In the genomic region with DNA sequence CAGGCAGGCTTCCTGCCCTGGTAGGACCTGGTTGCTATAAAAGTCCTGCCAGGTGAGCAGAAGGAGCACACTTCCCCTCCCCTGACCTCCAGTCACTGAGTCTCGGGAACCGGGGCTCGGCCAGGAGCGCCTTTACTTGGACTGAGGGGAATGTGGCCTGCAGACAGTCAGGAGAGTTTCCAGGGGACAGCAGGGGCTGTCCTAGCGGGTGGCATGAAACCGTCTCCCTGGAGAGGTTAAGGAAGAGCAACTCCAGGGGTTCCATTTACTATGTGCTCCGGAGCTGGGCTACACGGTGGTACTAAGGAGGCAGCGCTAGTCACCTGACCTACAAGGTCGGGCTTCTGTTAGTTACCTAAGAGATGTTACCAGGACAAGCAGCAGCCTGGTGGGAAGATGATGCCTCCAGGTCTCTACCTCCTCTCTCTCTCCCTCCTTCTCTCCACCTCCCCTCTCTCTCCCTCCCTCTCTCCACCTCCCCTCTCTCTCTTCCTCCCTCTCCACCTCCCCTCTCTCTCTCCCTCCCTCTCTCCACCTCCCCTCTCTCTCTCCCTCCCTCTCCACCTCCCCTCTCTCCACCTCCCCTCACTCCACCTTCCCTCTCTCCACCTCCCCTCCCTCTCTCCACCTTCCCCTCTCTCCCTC, we compare ENCODE assay signal across 8 cellular contexts. TPM values are rescaled to one million over a fixed set of nuclear protein-coding genes. Genes with fewer than 3 reads are reported as not detected.
DNase-seq lines count a peak whose midpoint lies in the region; ATAC-seq and TF ChIP-seq lines count a peak whose summit lies in the region.

No MANE protein-coding gene starts in this region.

- no peak overlapping the region for H3K27ac Mint-ChIP-seq in CD4-positive, CD25-positive, alpha-beta regulatory T cell

- no peaks in the 10 kb centered on the region for H3K9me3 Mint-ChIP-seq in CD4-positive, CD25-positive, alpha-beta regulatory T cell

- POLR2A ChIA-PET in RWPE1 (lab: Yijun Ruan, JAX; ENCODE audit: low non-redundant PET): no interaction called here

- H3K27ac ChIP-seq in CD4-positive, CD25-positive, alpha-beta regulatory T cell (ENCODE audit: insufficient read depth, low read length, poor library complexity, severe bottlenecking): no peak overlapping the region
- H3K27ac ChIP-seq in Karpas-422 (ENCODE audit: low read length) (no peak overlapping the region), RWPE1 (peak overlapping the region; percentile 85), testis (no peak overlapping the region), transverse colon (no peak overlapping the region)

- no peak overlapping the region for H3K9ac ChIP-seq in Karpas-422 (ENCODE audit: low read length)

- in situ Hi-C loops in transverse colon (cut with MboI; ENCODE audit: low pct_ligation_motif_present in 1 of 4, low pct_unique_long_range_greater_than_20kb in 1 of 4, low sequenced_read_pairs in 3 of 4): no loop called here

- peaks cover 5% of the 10 kb centered on the region for H3K36me3 Mint-ChIP-seq in CD4-positive, CD25-positive, alpha-beta regulatory T cell

- peak overlapping the region in 1 of 4 donors; percentile 90 for H3K4me3 Mint-ChIP-seq in CD4-positive, CD25-positive, alpha-beta regulatory T cell

- no peaks in the 10 kb centered on the region for H3K27me3 ChIP-seq in CD4-positive, CD25-positive, alpha-beta regulatory T cell (ENCODE audit: control insufficient read depth, insufficient read depth, low read length)
- H3K27me3 ChIP-seq in Karpas-422 (ENCODE audit: low read length) (no peaks in the 10 kb centered on the region), testis (no peaks in the 10 kb centered on the region), transverse colon (no peaks in the 10 kb centered on the region)

- TF ChIP-seq CTCF in RWPE1 (conservative IDR thresholded peaks at IDR 0.05; ENCODE audit: low read depth): no peak
- TF ChIP-seq CTCF in testis (IDR thresholded peaks at IDR 0.05): no peak
- no peak for TF ChIP-seq CTCF in transverse colon (IDR thresholded peaks at IDR 0.05)

- no peaks in the 10 kb centered on the region for H3K9me2 ChIP-seq in Karpas-422 (replicated peaks; ENCODE audit: insufficient read depth, low read length)

- DNase-seq in CD4-positive, CD25-positive, alpha-beta regulatory T cell: peak in 2 of 3 donors; percentile 29 to 51
- DNase-seq in Karpas-422: peak; percentile 74
- DNase-seq in RWPE1 (ENCODE audit: low spot score): no peak
- DNase-seq in globus pallidus (ENCODE audit: low spot score): peak; percentile 41
- no peak for DNase-seq in testis
- no peak for DNase-seq in transverse colon
- DNase-seq in central memory CD4-positive, alpha-beta T cell: no peak

- WGBS in testis, 2 donors: 72 to 76% methylated on average over 10 of the region's 10 CpGs
- WGBS in transverse colon (ENCODE audit: low coverage in 1 of 2), 2 donors: 59 to 77% methylated on average over 3 to 8 of the region's 10 CpGs

- no peak for ATAC-seq in CD4-positive, CD25-positive, alpha-beta regulatory T cell (ENCODE audit: low read depth in 2 of 2)
- ATAC-seq in HG02840 (IDR thresholded peaks at IDR 0.05; ENCODE audit: low FRiP score, unreplicated experiment): no peak

- peaks cover 0 to 21% (median 10%) of the 10 kb centered on the region in 4 donors for H3K4me1 Mint-ChIP-seq in CD4-positive, CD25-positive, alpha-beta regulatory T cell

- no peak overlapping the region for H3K4me2 ChIP-seq in Karpas-422 (ENCODE audit: low read depth, low read length, poor library complexity, severe bottlenecking)

- H3K9me3 ChIP-seq in CD4-positive, CD25-positive, alpha-beta regulatory T cell (ENCODE audit: control insufficient read depth in 2 of 2, low read length in 2 of 2): no peaks in the 10 kb centered on the region
- H3K9me3 ChIP-seq in Karpas-422 (ENCODE audit: low read length): no peaks in the 10 kb centered on the region
- no peaks in the 10 kb centered on the region for H3K9me3 ChIP-seq in testis
- H3K9me3 ChIP-seq in transverse colon: no peaks in the 10 kb centered on the region

- H4K20me1 ChIP-seq in Karpas-422 (ENCODE audit: insufficient read depth, low read depth, low read length): peaks cover 6% of the 10 kb centered on the region; the same call in 1 of the 2 replicates

- peaks cover 21% of the 10 kb centered on the region for H3K36me3 ChIP-seq in CD4-positive, CD25-positive, alpha-beta regulatory T cell (ENCODE audit: control insufficient read depth, insufficient read depth, low read length)
- H3K36me3 ChIP-seq in Karpas-422 (ENCODE audit: insufficient read depth, low read length) (peaks cover 12% of the 10 kb centered on the region), testis (ENCODE audit: low read depth, missing control alignments) (no peaks in the 10 kb centered on the region), transverse colon (peaks cover 0 to 13% (median 6%) of the 10 kb centered on the region in 4 donors)

- TF ChIP-seq EP300 in transverse colon (IDR thresholded peaks at IDR 0.05; ENCODE audit: low read depth): no peak

- no peak overlapping the region for H2AFZ ChIP-seq in Karpas-422 (ENCODE audit: low read length)

- TF ChIP-seq POLR2A in testis (IDR thresholded peaks at IDR 0.05) (no peak), transverse colon (IDR thresholded peaks at IDR 0.05) (no peak)

- intact Hi-C loops in testis (cut with DNase I; ENCODE audit: low total_unique reads) (no loop called here), transverse colon (cut with DNase I; ENCODE audit: low total_unique reads) (no loop called here)

- peaks cover 15% of the 10 kb centered on the region for H3K4me1 ChIP-seq in CD4-positive, CD25-positive, alpha-beta regulatory T cell (ENCODE audit: control insufficient read depth, insufficient read depth, low read length, poor library complexity, severe bottlenecking)
- H3K4me1 ChIP-seq in Karpas-422 (ENCODE audit: low read length) (peaks cover 14% of the 10 kb centered on the region), testis (peaks cover 9% of the 10 kb centered on the region), transverse colon (peaks cover 6 to 16% (median 12%) of the 10 kb centered on the region in 4 donors)

- CTCF ChIA-PET in RWPE1 (lab: Yijun Ruan, JAX): interaction anchor here (0.6 kb wide), 1 partner anchor 25 kb away, joined by 3 read pairs; no protein-coding TSS in a partner anchor

- no peaks in the 10 kb centered on the region for H3K27me3 Mint-ChIP-seq in CD4-positive, CD25-positive, alpha-beta regulatory T cell

- H3K4me3 ChIP-seq in CD4-positive, CD25-positive, alpha-beta regulatory T cell (ENCODE audit: low read depth, low read length): no peak overlapping the region
- no peak overlapping the region for H3K4me3 ChIP-seq in Karpas-422 (ENCODE audit: low read length)
- no peak overlapping the region for H3K4me3 ChIP-seq in testis
- no peak overlapping the region for H3K4me3 ChIP-seq in transverse colon

- peaks cover 9% of the 10 kb centered on the region for H3K79me2 ChIP-seq in Karpas-422 (ENCODE audit: low read length)

RNA-seq across cellular contexts. Expression of gene CNOT3, which starts 4.1 kb away (rescaled TPM):
- 56.9 TPM for total RNA-seq in CD4-positive, CD25-positive, alpha-beta regulatory T cell
- 1 to 10 TPM; 3.9 to 6.6 (median 5.9) TPM for polyA plus RNA-seq in CD4-positive, CD25-positive, alpha-beta regulatory T cell
- total RNA-seq in Karpas-422 (2014; rRNA removed; shearing (Covaris generic); ENCODE audit: low replicate concordance): 31.2 and 45.0 TPM in 2 replicates
- total RNA-seq in testis (10 to 100 TPM; 79.3 to 79.9 TPM), transverse colon (10 to 100 TPM; 28.1 to 85.7 (median 32.1) TPM)
- 94.3 TPM for polyA plus RNA-seq in testis (ENCODE audit: insufficient read depth, low read depth, low replicate concordance)

RNA-seq across cellular contexts. Expression of gene PRPF31, which starts 17.9 kb away (rescaled TPM):
- 57.8 TPM for total RNA-seq in CD4-positive, CD25-positive, alpha-beta regulatory T cell
- polyA plus RNA-seq in CD4-positive, CD25-positive, alpha-beta regulatory T cell: 10 to 100 TPM; 61.2 to 74.8 (median 69.6) TPM
- 25.2 and 61.3 TPM in 2 replicates for total RNA-seq in Karpas-422 (2014; rRNA removed; shearing (Covaris generic); ENCODE audit: low replicate concordance)
- total RNA-seq in testis (10 to 100 TPM; 60.1 to 66.6 TPM), transverse colon (10 to 100 TPM; 24.7 to 50.5 (median 34.9) TPM)
- 56.4 TPM for polyA plus RNA-seq in testis (ENCODE audit: insufficient read depth, low read depth, low replicate concordance)

RNA-seq across cellular contexts. Expression of gene TFPT, which starts 18.0 kb away (rescaled TPM):
- total RNA-seq in CD4-positive, CD25-positive, alpha-beta regulatory T cell: 15.0 TPM
- 10 to 100 TPM; 18.8 to 26.8 (median 23.9) TPM for polyA plus RNA-seq in CD4-positive, CD25-positive, alpha-beta regulatory T cell
- 21.5 and 39.9 TPM in 2 replicates for total RNA-seq in Karpas-422 (2014; rRNA removed; shearing (Covaris generic); ENCODE audit: low replicate concordance)
- total RNA-seq in testis: 10 to 100 TPM; 11.2 to 12.9 TPM
- 16.0 TPM for polyA plus RNA-seq in testis (ENCODE audit: insufficient read depth, low read depth, low replicate concordance)
- 10 to 100 TPM in 3 of 4 donors, 1 to 10 TPM in 1; 9.8 to 25.8 (median 14.0) TPM for total RNA-seq in transverse colon

RNA-seq across cellular contexts. Expression of gene LENG1, which starts 26.1 kb away (rescaled TPM):
- total RNA-seq in CD4-positive, CD25-positive, alpha-beta regulatory T cell: 9.3 TPM
- 10 to 100 TPM; 12.2 to 17.5 (median 13.8) TPM for polyA plus RNA-seq in CD4-positive, CD25-positive, alpha-beta regulatory T cell
- 1.6 and 14.0 TPM in 2 replicates for total RNA-seq in Karpas-422 (2014; rRNA removed; shearing (Covaris generic); ENCODE audit: low replicate concordance)
- total RNA-seq in testis (10 to 100 TPM; 10.2 to 12.8 TPM), transverse colon (10 to 100 TPM in 1 of 4 donors, 1 to 10 TPM in 3; 3.4 to 11.1 (median 5.8) TPM)
- 20.6 TPM for polyA plus RNA-seq in testis (ENCODE audit: insufficient read depth, low read depth, low replicate concordance)

RNA-seq across cellular contexts. Expression of gene NDUFA3, which starts 30.8 kb away (rescaled TPM):
- total RNA-seq in CD4-positive, CD25-positive, alpha-beta regulatory T cell: 65.7 TPM
- 100 to 1,000 TPM; 404 to 577 (median 444) TPM for polyA plus RNA-seq in CD4-positive, CD25-positive, alpha-beta regulatory T cell
- total RNA-seq in Karpas-422 (2014; rRNA removed; shearing (Covaris generic); ENCODE audit: low replicate concordance): 79.5 and 105 TPM in 2 replicates
- total RNA-seq in testis (10 to 100 TPM; 40.0 to 55.6 TPM), transverse colon (100 to 1,000 TPM in 2 of 4 donors, 10 to 100 TPM in 2; 25.4 to 316 (median 97.3) TPM)
- 251 TPM for polyA plus RNA-seq in testis (ENCODE audit: insufficient read depth, low read depth, low replicate concordance)

Comparison
In these comparisons a context has a peak if more than half of its experiments do, and no peak if none do; other contexts are left out.
1. DNase-seq: peak in CD4-positive, CD25-positive, alpha-beta regulatory T cell (2 of 3), Karpas-422 (single experiment) and globus pallidus (single experiment); none in RWPE1 (single experiment), testis (single experiment), transverse colon (single experiment) and central memory CD4-positive, alpha-beta T cell (single experiment).